9 cellular contexts compared by ENCODE assay signal in the genomic region with DNA sequence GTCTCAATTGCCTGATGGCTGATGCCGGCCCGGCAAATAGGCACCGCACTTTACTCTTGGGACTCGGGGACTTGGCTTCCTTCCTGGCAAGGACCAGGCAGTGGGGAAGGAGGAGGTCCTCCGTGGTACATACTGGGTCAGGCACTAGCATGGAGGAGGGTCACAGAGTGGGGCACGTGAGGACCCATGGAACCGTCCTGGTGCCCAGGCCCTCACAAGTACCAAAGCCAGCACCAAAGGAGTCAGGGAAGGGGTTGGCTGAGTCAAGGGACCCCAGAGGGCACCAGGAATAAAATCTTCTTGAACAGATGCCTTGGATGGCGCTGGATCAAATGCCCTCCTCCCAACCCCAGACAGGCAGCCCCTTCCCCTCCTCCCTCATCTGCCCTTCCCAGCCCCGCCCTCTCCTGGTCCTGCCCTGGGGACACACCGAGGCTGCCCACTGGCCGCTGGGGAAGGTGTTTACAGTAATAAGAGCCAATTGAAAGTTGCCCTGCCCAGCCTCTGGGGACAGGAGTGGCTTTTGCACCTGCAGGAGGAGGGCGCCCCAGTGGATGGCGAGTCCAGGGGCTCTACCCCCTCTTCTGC. TPM values are rescaled to one million over a fixed set of nuclear protein-coding genes. Genes with fewer than 3 reads are reported as not detected.
DNase-seq lines count a peak whose midpoint lies in the region; ATAC-seq and TF ChIP-seq lines count a peak whose summit lies in the region.
"Had no signal": no experiment of that assay in that cellular context is flagged by ENCODE, and none has a peak within 500 bp of the region (broad histone marks: within the 10 kb centered on the region; RNA-seq: fewer than 3 reads in every experiment).

No MANE protein-coding gene starts in this region.

- peaks cover 58% of the 10 kb centered on the region for H3K36me3 Mint-ChIP-seq in activated CD8-positive, alpha-beta T cell treated with anti-CD3 and anti-CD28 coated beads, Interleukin-2, amount 10 ng/mL, durations not matched to agents 7 days and 5 days (ENCODE audit: low read depth)

- in situ Hi-C loops in IMR-90 (cut with MboI; ENCODE audit: low sequenced_read_pairs): no loop called here

- dilution Hi-C loops in IMR-90 (cut with HindIII; ENCODE audit: low sequenced_read_pairs, unreplicated experiment): no loop called here

- H2AK9ac ChIP-seq in IMR-90 (replicated peaks; ENCODE audit: low read depth, low read length, poor library complexity): peak overlapping the region; percentile 37

- POLR2A ChIA-PET in IMR-90 (lab: Charles Lee; ENCODE audit: unreplicated experiment): no interaction called here
- POLR2A ChIA-PET in activated CD8-positive, alpha-beta T cell treated with anti-CD3 and anti-CD28 coated beads, Interleukin-2, amount 10 ng/mL, durations not matched to agents 7 days and 5 days (lab: Charles Lee): interaction anchor here (1.3 to 3.5 kb wide), 7 partner anchors 9 to 75 kb away, joined by 5 to 61 read pairs (median 6); a partner anchor contains a TSS
- POLR2A ChIA-PET in A673 (lab: Charles Lee; ENCODE audit: low non-redundant PET): no interaction called here

- no peak for TF ChIP-seq CTCF in IMR-90 (conservative IDR thresholded peaks at IDR 0.05; ENCODE audit: low read depth, low read length)
- no peak for TF ChIP-seq CTCF in omental fat pad (IDR thresholded peaks at IDR 0.05)
- TF ChIP-seq CTCF in A673 (conservative IDR thresholded peaks at IDR 0.05; ENCODE audit: low read depth, low read length): no peak

- H2BK15ac ChIP-seq in IMR-90 (ENCODE audit: low read depth, low read length): no peak overlapping the region

- no peaks in the 10 kb centered on the region for H3K79me1 ChIP-seq in IMR-90 (ENCODE audit: low read depth in 1 of 2, low read length in 2 of 2)

- H3K9ac ChIP-seq in IMR-90 (ENCODE audit: low read depth, low read length) (no peak overlapping the region), mucosa of rectum (ENCODE audit: low read depth in 1 of 2, low read length in 2 of 2) (peak overlapping the region; percentile 42 to 47)

- H3K27ac ChIP-seq in IMR-90 (ENCODE audit: insufficient read depth, low read length): no peak overlapping the region
- H3K27ac ChIP-seq in mucosa of rectum (ENCODE audit: low read depth in 2 of 2, low read length in 2 of 2): peak overlapping the region; percentile 57 to 85
- no peak overlapping the region for H3K27ac ChIP-seq in A673 (ENCODE audit: low read depth, low read length, poor library complexity, severe bottlenecking)

- no peak overlapping the region for H3K56ac ChIP-seq in IMR-90 (ENCODE audit: extremely low read depth, insufficient read depth, low read length)

- no peak for TF ChIP-seq RAD21 in IMR-90 (IDR thresholded peaks at IDR 0.05; ENCODE audit: low read length)

- H3K27ac Mint-ChIP-seq in activated CD8-positive, alpha-beta T cell treated with anti-CD3 and anti-CD28 coated beads, Interleukin-2, amount 10 ng/mL, durations not matched to agents 7 days and 5 days: peak overlapping the region; percentile 98

- H3K36me3 ChIP-seq in IMR-90 (ENCODE audit: control insufficient read depth, insufficient read depth, low read length): no peaks in the 10 kb centered on the region
- H3K36me3 ChIP-seq in mucosa of rectum (ENCODE audit: control insufficient read depth in 2 of 2, insufficient read depth in 2 of 2, low read length in 2 of 2): no peaks in the 10 kb centered on the region
- H3K36me3 ChIP-seq in A673 (ENCODE audit: insufficient read depth, low read length, poor library complexity, severe bottlenecking): no peaks in the 10 kb centered on the region

- H4K8ac ChIP-seq in IMR-90 (ENCODE audit: low read depth in 2 of 2, low read length in 2 of 2): no peak overlapping the region

- H3K14ac ChIP-seq in IMR-90 (replicated peaks; ENCODE audit: low read depth, low read length): no peak overlapping the region

- CTCF ChIA-PET in IMR-90 (lab: Yijun Ruan, JAX) (no interaction called here), A673 (lab: Charles Lee) (no interaction called here)
- CTCF ChIA-PET in activated CD8-positive, alpha-beta T cell treated with anti-CD3 and anti-CD28 coated beads, Interleukin-2, amount 10 ng/mL, durations not matched to agents 7 days and 5 days (lab: Charles Lee): interaction anchor here (1.2 to 3.4 kb wide), 3 partner anchors 9 to 142 kb away, joined by 4 to 35 read pairs (median 6); a partner anchor contains a TSS

- H3K4me1 Mint-ChIP-seq in activated CD8-positive, alpha-beta T cell treated with anti-CD3 and anti-CD28 coated beads, Interleukin-2, amount 10 ng/mL, durations not matched to agents 7 days and 5 days (ENCODE audit: low read depth): peaks cover 81% of the 10 kb centered on the region

- TF ChIP-seq POLR2A in IMR-90 (IDR thresholded peaks at IDR 0.05; ENCODE audit: low read depth, low read length): no peak

- H3K4me3 ChIP-seq in IMR-90 (ENCODE audit: insufficient read depth, low read depth, low read length): no peak overlapping the region
- H3K4me3 ChIP-seq in mucosa of rectum (ENCODE audit: low read length in 2 of 2): peak overlapping the region; percentile 17 to 44
- no peak overlapping the region for H3K4me3 ChIP-seq in A673 (ENCODE audit: low read depth, low read length, poor library complexity, severe bottlenecking)

- H4K20me1 ChIP-seq in IMR-90 (ENCODE audit: insufficient read depth, low read length): no peaks in the 10 kb centered on the region

- H3K18ac ChIP-seq in IMR-90 (ENCODE audit: low read depth, low read length): no peak overlapping the region

- H2BK5ac ChIP-seq in IMR-90 (ENCODE audit: low read depth, low read length, poor library complexity, severe bottlenecking): no peak overlapping the region

- H3K27me3 ChIP-seq in IMR-90 (ENCODE audit: control insufficient read depth, insufficient read depth, low read length): peaks cover 57% of the 10 kb centered on the region
- peaks cover 2 to 18% of the 10 kb centered on the region in 2 donors for H3K27me3 ChIP-seq in mucosa of rectum (ENCODE audit: control insufficient read depth in 2 of 2, insufficient read depth in 2 of 2, low read length in 2 of 2)
- H3K27me3 ChIP-seq in A673 (replicated peaks; ENCODE audit: insufficient read depth, low read depth, low read length, poor library complexity): no peaks in the 10 kb centered on the region

- H3K9me1 ChIP-seq in IMR-90 (ENCODE audit: insufficient read depth, low read length): no peaks in the 10 kb centered on the region

- H3K4me3 Mint-ChIP-seq in activated CD8-positive, alpha-beta T cell treated with anti-CD3 and anti-CD28 coated beads, Interleukin-2, amount 10 ng/mL, durations not matched to agents 7 days and 5 days: peak overlapping the region; percentile 92

- H4K91ac ChIP-seq in IMR-90 (ENCODE audit: insufficient read depth, low read depth, low read length): no peak overlapping the region

- BruUV-seq in IMR-90 (replicated peaks; lab: Mats Ljungman, UMichigan) (no TSS peak), A673 (replicated peaks; lab: Mats Ljungman, UMichigan) (no TSS peak)

- peaks cover 2% of the 10 kb centered on the region for H3K27me3 Mint-ChIP-seq in activated CD8-positive, alpha-beta T cell treated with anti-CD3 and anti-CD28 coated beads, Interleukin-2, amount 10 ng/mL, durations not matched to agents 7 days and 5 days (ENCODE audit: low read depth)

- no peak overlapping the region for H3K4ac ChIP-seq in IMR-90 (ENCODE audit: low read depth, low read length)

- no peaks in the 10 kb centered on the region for H3K9me3 Mint-ChIP-seq in activated CD8-positive, alpha-beta T cell treated with anti-CD3 and anti-CD28 coated beads, Interleukin-2, amount 10 ng/mL, durations not matched to agents 7 days and 5 days (ENCODE audit: insufficient read depth)

- H2BK120ac ChIP-seq in IMR-90 (ENCODE audit: low read depth, low read length): no peak overlapping the region

- no peak overlapping the region for H3K4me2 ChIP-seq in IMR-90 (ENCODE audit: low read depth, low read length)

- no peak overlapping the region for H2AFZ ChIP-seq in IMR-90 (replicated peaks; ENCODE audit: low read length, poor library complexity)

- no peak for ATAC-seq in IMR-90 (ENCODE audit: low read depth)
- ATAC-seq in activated CD8-positive, alpha-beta T cell treated with anti-CD3 and anti-CD28 coated beads, Interleukin-2, amount 10 ng/mL, durations not matched to agents 7 days and 5 days: peak; percentile 1
- ATAC-seq in HG03565 (IDR thresholded peaks at IDR 0.05; ENCODE audit: unreplicated experiment): no peak
- ATAC-seq in omental fat pad (ENCODE audit: low FRiP score): no peak

- H4K5ac ChIP-seq in IMR-90 (ENCODE audit: low read depth, low read length): no peak overlapping the region

- no peak overlapping the region for H3K23ac ChIP-seq in IMR-90 (ENCODE audit: low read depth, low read length)

- peak; percentile 27 for DNase-seq in DMS153 treated with DMSO at 0.1 percent for 48 hours (lab: John Stamatoyannopoulos, UW; ENCODE audit: unreplicated experiment)
- DNase-seq in IMR-90: no peak
- DNase-seq in activated CD8-positive, alpha-beta T cell treated with anti-CD3 and anti-CD28 coated beads, Interleukin-2, amount 10 ng/mL, durations not matched to agents 7 days and 5 days: no peak
- no peak for DNase-seq in EL
- DNase-seq in omental fat pad (ENCODE audit: low spot score): no peak
- DNase-seq in A673 (ENCODE audit: low spot score): no peak
- DNase-seq: amniotic stem cell had no signal

- H3K9me3 ChIP-seq in IMR-90 (ENCODE audit: control insufficient read depth, insufficient read depth, low read length) (no peaks in the 10 kb centered on the region), mucosa of rectum (ENCODE audit: control insufficient read depth in 2 of 2, low read length in 2 of 2) (no peaks in the 10 kb centered on the region), A673 (ENCODE audit: low read depth, low read length, poor library complexity, severe bottlenecking) (no peaks in the 10 kb centered on the region)

- no CpG with 5 or more reads among the region's 13 CpGs for WGBS in IMR-90 (ENCODE audit: extremely low coverage in 2 of 2, insufficient read length in 1 of 2), 2 experiments

- intact Hi-C loops in IMR-90 (cut with micrococcal nuclease): no loop called here
- intact Hi-C loops in A673 (cut with micrococcal nuclease; ENCODE audit: unreplicated experiment): no loop called here

- no peak overlapping the region for H2BK20ac ChIP-seq in IMR-90 (ENCODE audit: low read depth, low read length)

- H3K4me1 ChIP-seq in IMR-90 (ENCODE audit: control insufficient read depth, insufficient read depth, low read length) (no peaks in the 10 kb centered on the region), mucosa of rectum (ENCODE audit: control insufficient read depth in 2 of 2, insufficient read depth in 2 of 2, low read length in 2 of 2) (peaks cover 7 to 27% of the 10 kb centered on the region in 2 donors), A673 (ENCODE audit: insufficient read depth, low read length, poor library complexity, severe bottlenecking) (no peaks in the 10 kb centered on the region)

- H2AK5ac ChIP-seq in IMR-90 (ENCODE audit: low read depth, low read length): no peak overlapping the region; the same call in 1 of the 2 replicates

RNA-seq across cellular contexts. Expression of a gene that starts 5.6 kb away (rescaled TPM):
- total RNA-seq in IMR-90 (2012; rRNA removed) (under 0.01 TPM in 2 replicates), omental fat pad (10 to 100 TPM in 1 of 4 donors, 1 to 10 TPM in 2, under 1 TPM in 1; 0.47 to 42.6 (median 7.5) TPM), A673 (2021) (0.13 and 0.28 TPM in 2 replicates)
- 0.23 and 0.32 TPM in 2 replicates for polyA plus RNA-seq in IMR-90 (2012; rRNA removed)
- 0.09 and 0.19 TPM in 2 replicates for polyA plus RNA-seq in IMR-90 (2012; cell fraction: cytosol; rRNA removed)
- polyA plus RNA-seq in IMR-90 (2012; cell fraction: nucleus; rRNA removed; ENCODE audit: low replicate concordance): 1.1 and 2.8 TPM in 2 replicates
- 1 to 10 TPM; 4.8 to 4.9 TPM for total RNA-seq in activated CD8-positive, alpha-beta T cell treated with anti-CD3 and anti-CD28 coated beads, Interleukin-2, amount 10 ng/mL, durations not matched to agents 7 days and 5 days

RNA-seq across cellular contexts. Expression of a gene that starts 6.0 kb away (rescaled TPM):
- total RNA-seq in IMR-90 (2012; rRNA removed): under 0.01 and 0.18 TPM in 2 replicates
- 0.07 and 0.11 TPM in 2 replicates for polyA plus RNA-seq in IMR-90 (2012; rRNA removed)
- polyA plus RNA-seq in IMR-90 (2012; cell fraction: cytosol; rRNA removed): 0.09 and 0.12 TPM in 2 replicates
- 0.44 and 0.94 TPM in 2 replicates for polyA plus RNA-seq in IMR-90 (2012; cell fraction: nucleus; rRNA removed; ENCODE audit: low replicate concordance)
- total RNA-seq in activated CD8-positive, alpha-beta T cell treated with anti-CD3 and anti-CD28 coated beads, Interleukin-2, amount 10 ng/mL, durations not matched to agents 7 days and 5 days: 100 to 1,000 TPM; 345 to 352 TPM
- total RNA-seq in omental fat pad: 1 to 10 TPM; 1.6 to 7.1 (median 3.4) TPM
- not detected in 2 replicates for total RNA-seq in A673 (2021)

RNA-seq across cellular contexts. Expression of a gene that starts 8.2 kb away (rescaled TPM):
- total RNA-seq in IMR-90 (2012; rRNA removed) (294 and 313 TPM in 2 replicates), omental fat pad (100 to 1,000 TPM in 2 of 4 donors, 10 to 100 TPM in 2; 91.9 to 110 (median 97.6) TPM), A673 (2021) (239 TPM in 2 replicates)
- polyA plus RNA-seq in IMR-90 (2012; rRNA removed): 228 and 260 TPM in 2 replicates
- polyA plus RNA-seq in IMR-90 (2012; cell fraction: cytosol; rRNA removed): 268 and 304 TPM in 2 replicates
- polyA plus RNA-seq in IMR-90 (2012; cell fraction: nucleus; rRNA removed; ENCODE audit: low replicate concordance): 122 and 203 TPM in 2 replicates
- 100 to 1,000 TPM; 429 to 434 TPM for total RNA-seq in activated CD8-positive, alpha-beta T cell treated with anti-CD3 and anti-CD28 coated beads, Interleukin-2, amount 10 ng/mL, durations not matched to agents 7 days and 5 days

RNA-seq across cellular contexts. Expression of a gene that starts 18.1 kb away (rescaled TPM):
- total RNA-seq in IMR-90 (2012; rRNA removed) (1.9 and 2.0 TPM in 2 replicates), omental fat pad (10 to 100 TPM in 2 of 4 donors, 1 to 10 TPM in 2; 5.5 to 18.0 (median 10.4) TPM), A673 (2021) (43.0 and 55.0 TPM in 2 replicates)
- 10.3 and 12.6 TPM in 2 replicates for polyA plus RNA-seq in IMR-90 (2012; rRNA removed)
- 8.4 and 12.7 TPM in 2 replicates for polyA plus RNA-seq in IMR-90 (2012; cell fraction: cytosol; rRNA removed)
- 53.4 and 98.2 TPM in 2 replicates for polyA plus RNA-seq in IMR-90 (2012; cell fraction: nucleus; rRNA removed; ENCODE audit: low replicate concordance)
- 10 to 100 TPM; 59.5 to 60.4 TPM for total RNA-seq in activated CD8-positive, alpha-beta T cell treated with anti-CD3 and anti-CD28 coated beads, Interleukin-2, amount 10 ng/mL, durations not matched to agents 7 days and 5 days

RNA-seq across cellular contexts. Expression of a gene that starts 18.4 kb away (rescaled TPM):
- total RNA-seq in IMR-90 (2012; rRNA removed) (47.8 and 58.4 TPM in 2 replicates), omental fat pad (10 to 100 TPM; 27.4 to 45.0 (median 30.7) TPM), A673 (2021) (58.8 and 65.0 TPM in 2 replicates)
- polyA plus RNA-seq in IMR-90 (2012; rRNA removed): 50.7 and 55.3 TPM in 2 replicates
- 63.7 and 69.8 TPM in 2 replicates for polyA plus RNA-seq in IMR-90 (2012; cell fraction: cytosol; rRNA removed)
- 106 and 200 TPM in 2 replicates for polyA plus RNA-seq in IMR-90 (2012; cell fraction: nucleus; rRNA removed; ENCODE audit: low replicate concordance)
- total RNA-seq in activated CD8-positive, alpha-beta T cell treated with anti-CD3 and anti-CD28 coated beads, Interleukin-2, amount 10 ng/mL, durations not matched to agents 7 days and 5 days: 10 to 100 TPM; 64.0 to 66.9 TPM

Comparison
In these comparisons a context has a peak if more than half of its experiments do, and no peak if none do; other contexts are left out.
1. H3K27ac ChIP-seq: peak in mucosa of rectum (2 of 2); none in IMR-90 (single experiment) and A673 (single experiment).
2. H3K4me3 ChIP-seq: peak in mucosa of rectum (2 of 2); none in IMR-90 (single experiment) and A673 (single experiment).
3. RNA of a gene that starts 6.0 kb away (total RNA-seq): 345 to 352 TPM in activated CD8-positive, alpha-beta T cell treated with anti-CD3 and anti-CD28 coated beads, Interleukin-2, amount 10 ng/mL, durations not matched to agents 7 days and 5 days; 1.6 to 7.1 TPM in omental fat pad, under 0.01 to 0.18 TPM in IMR-90 and not detected in A673; every median in the first group is over 10 times any median in the second.